8 cellular contexts compared by ENCODE assay signal in the genomic region with DNA sequence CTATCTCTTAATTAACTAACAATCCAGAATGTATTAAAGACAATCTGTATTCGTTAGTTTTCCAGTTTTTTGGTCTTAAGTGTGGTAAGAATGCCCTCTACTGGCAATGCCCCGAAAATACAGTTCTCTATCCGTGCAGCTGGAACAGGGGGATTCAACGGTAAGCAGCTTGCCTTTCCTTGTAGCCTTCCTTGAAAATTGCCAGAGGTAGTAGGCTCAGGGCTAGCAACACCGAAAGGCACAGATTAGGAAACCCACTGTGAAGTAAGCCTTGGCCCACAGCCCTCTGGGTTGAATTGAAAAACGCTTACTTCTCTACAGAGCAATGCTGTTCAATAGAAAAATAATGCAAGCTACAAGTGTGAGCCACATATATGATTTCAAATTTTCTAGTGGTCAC. TPM values are rescaled to one million over a fixed set of nuclear protein-coding genes. Genes with fewer than 3 reads are reported as not detected.
DNase-seq lines count a peak whose midpoint lies in the region; ATAC-seq and TF ChIP-seq lines count a peak whose summit lies in the region.

No MANE protein-coding gene starts in this region.

- ATAC-seq in GM18868 (IDR thresholded peaks at IDR 0.05; ENCODE audit: unreplicated experiment) (peak; percentile 70), Right ventricle myocardium superior (ENCODE audit: poor library complexity) (peak; percentile 79), HG02642 (IDR thresholded peaks at IDR 0.05; ENCODE audit: poor library complexity, unreplicated experiment) (no peak)

- H3K27me3 ChIP-seq in Loucy (ENCODE audit: insufficient read depth, low read length, poor library complexity, severe bottlenecking) (no peaks in the 10 kb centered on the region), adipocyte (replicated peaks; ENCODE audit: control insufficient read depth, insufficient read depth, low read length) (no peaks in the 10 kb centered on the region), prostate gland (replicated peaks; ENCODE audit: insufficient read depth) (no peaks in the 10 kb centered on the region)

- H3K27ac ChIP-seq in prostate gland, result no peak overlapping the region

- H3K9me3 ChIP-seq in Loucy (ENCODE audit: insufficient read depth, low read depth, low read length) (no peaks in the 10 kb centered on the region), adipocyte (ENCODE audit: control insufficient read depth, low read length) (no peaks in the 10 kb centered on the region), prostate gland (no peaks in the 10 kb centered on the region)

- WGBS in prostate gland, result 4% methylated on average over 6 of the region's 6 CpGs

- H3K79me2 ChIP-seq in Loucy (ENCODE audit: insufficient read depth, low read length), result no peaks in the 10 kb centered on the region

- intact Hi-C loops in Right ventricle myocardium superior (cut with DNase I) (loop anchor here (2.0 to 10.0 kb wide), 3 partner anchors 95 to 427 kb away; no protein-coding TSS in a partner anchor), prostate gland (cut with DNase I) (loop anchor here (5.0 to 10.0 kb wide), 2 partner anchors 422 to 725 kb away; partner anchors contain the start of gene PHLPP1)

- H3K9ac ChIP-seq in Loucy (ENCODE audit: low read depth, low read length, poor library complexity, severe bottlenecking), result no peak overlapping the region
- peak overlapping the region; percentile 58 for H3K9ac ChIP-seq in adipocyte (ENCODE audit: low read length)

- H3K4me3 ChIP-seq in Loucy (ENCODE audit: low read length, poor library complexity, severe bottlenecking), result no peak overlapping the region
- no peak overlapping the region for H3K4me3 ChIP-seq in adipocyte (ENCODE audit: low read length)
- H3K4me3 ChIP-seq in prostate gland, result no peak overlapping the region

- no peak overlapping the region for H3K4me2 ChIP-seq in Loucy (ENCODE audit: low read depth, low read length, poor library complexity, severe bottlenecking)

- H4K20me1 ChIP-seq in Loucy (ENCODE audit: insufficient read depth, low read length, poor library complexity, severe bottlenecking), result no peaks in the 10 kb centered on the region

- H3K36me3 ChIP-seq in Loucy (ENCODE audit: insufficient read depth, low read length) (no peaks in the 10 kb centered on the region), adipocyte (ENCODE audit: control insufficient read depth, insufficient read depth, low read length, severe bottlenecking) (no peaks in the 10 kb centered on the region), prostate gland (no peaks in the 10 kb centered on the region)

- H3K9me2 ChIP-seq in Loucy (replicated peaks; ENCODE audit: low read depth, low read length), result no peaks in the 10 kb centered on the region

- H3F3A ChIP-seq in Loucy (ENCODE audit: low read depth), result no peaks in the 10 kb centered on the region

- DNase-seq in AML-193 (lab: John Stamatoyannopoulos, UW) (peak; percentile 58 to 67), SHP77 treated with DMSO at 0.1 percent for 48 hours (lab: John Stamatoyannopoulos, UW) (peak; percentile 45), adipocyte (ENCODE audit: low read depth) (peak; percentile 84), Right ventricle myocardium superior (no peak), prostate gland (ENCODE audit: low spot score) (peak; percentile 37)

- H2AFZ ChIP-seq in Loucy (ENCODE audit: low read length), result peak overlapping the region; percentile 88; the same call in 1 of the 2 replicates

- H3K4me1 ChIP-seq in Loucy (ENCODE audit: insufficient read depth, low read length, poor library complexity, severe bottlenecking) (peaks cover 2% of the 10 kb centered on the region), adipocyte (ENCODE audit: control insufficient read depth, insufficient read depth, low read length) (peaks cover 37% of the 10 kb centered on the region), prostate gland (replicated peaks) (no peaks in the 10 kb centered on the region)

- TF ChIP-seq CTCF in Loucy (conservative IDR thresholded peaks at IDR 0.05; ENCODE audit: low read length), result peak; percentile 94
- TF ChIP-seq CTCF in prostate gland (IDR thresholded peaks at IDR 0.05), result peak; percentile 45 to 77 (median 63)

- TF ChIP-seq POLR2A in prostate gland (IDR thresholded peaks at IDR 0.05), result no peak

RNA-seq across cellular contexts. Expression of gene VPS4B, which starts 17.1 kb away (rescaled TPM):
- total RNA-seq in Right ventricle myocardium superior (15.9 TPM), prostate gland (10 to 100 TPM; 28.3 to 31.7 TPM)

RNA-seq across cellular contexts. Expression of gene SERPINB5, which starts 37.4 kb away (rescaled TPM):
- total RNA-seq in Right ventricle myocardium superior, result not detected
- 10 to 100 TPM in 1 of 2 donors, 1 to 10 TPM in 1; 7.3 to 17.3 TPM for total RNA-seq in prostate gland
